ENCODE assay signal across 17 cellular contexts in genomic region chr5:389891-390290, GRCh38. TPM values are rescaled to one million over a fixed set of nuclear protein-coding genes. Genes with fewer than 3 reads are reported as not detected.
DNase-seq lines count a peak whose midpoint lies in the region; TF ChIP-seq lines count a peak whose summit lies in the region.
"Had no signal": no experiment of that assay in that cellular context is flagged by ENCODE, and none has a peak within 500 bp of the region (broad histone marks: within the 10 kb centered on the region; RNA-seq: fewer than 3 reads in every experiment).

No MANE protein-coding gene starts in this region.

- no peak overlapping the region for H3K9ac ChIP-seq in colonic mucosa (ENCODE audit: low read depth in 2 of 2, low read length in 2 of 2)

- H3K4me1 Mint-ChIP-seq in Calu3 (ENCODE audit: low read depth, unreplicated experiment) (peaks cover 35% of the 10 kb centered on the region), osteocyte (ENCODE audit: unreplicated experiment) (peaks cover 39% of the 10 kb centered on the region)

- H3K36me3 ChIP-seq in colonic mucosa = no peaks in the 10 kb centered on the region
- H3K36me3 ChIP-seq: thyroid gland had no signal

- H3K9me3 ChIP-seq in colonic mucosa = no peaks in the 10 kb centered on the region
- H3K9me3 ChIP-seq: MG63, thyroid gland had no signal

- intact Hi-C loops in Calu3 (cut with micrococcal nuclease; ENCODE audit: unreplicated experiment) = no loop called here
- intact Hi-C loops in colonic mucosa (cut with DNase I) = no loop called here

- DNase-seq in Calu3 (no peak), HL-60 (ENCODE audit: low read depth in 1 of 2, low spot score in 1 of 2) (peak in 1 of 2 experiments; percentile 0), colonic mucosa (peak; percentile 5), osteocyte (ENCODE audit: extremely low spot score, unreplicated experiment) (peak; percentile 66), GF-D8 (lab: John Stamatoyannopoulos, UW) (no peak)
- no peak for DNase-seq in stimulated activated naive CD4-positive, alpha-beta T cell treated with Interleukin-2 at 50 U/mL for 16 hours (lab: John Stamatoyannopoulos, UW)
- no peak for DNase-seq in central memory CD4-positive, alpha-beta T cell
- DNase-seq: activated T-cell treated with anti-CD3 and anti-CD28 coated beads, Interleukin-2, amount 50 U/mL, for 4 hours; CD4-positive, CD25-positive, alpha-beta regulatory T cell; DMS153; HFFc6; MG63; stimulated activated CD4-positive, alpha-beta T cell treated with anti-CD3 and anti-CD28 coated beads, Interleukin-4, amount 100 ng/mL, for 24 hours; stimulated activated naive CD8-positive, alpha-beta T cell treated with anti-CD3 and anti-CD28 coated beads, Interleukin-15, amount 100 ng/mL, for 72 hours; thyroid gland had no signal

- H3K4me3 ChIP-seq in HL-60 (replicated peaks; ENCODE audit: insufficient read depth, low read length) = no peak overlapping the region
- H3K4me3 ChIP-seq in colonic mucosa = no peak overlapping the region
- H3K4me3 ChIP-seq: MG63, spleen, thyroid gland had no signal

- H3K4me3 Mint-ChIP-seq in Calu3 (ENCODE audit: low read depth, unreplicated experiment) (peak overlapping the region; percentile 30), osteocyte (ENCODE audit: unreplicated experiment) (no peak overlapping the region)
- H3K4me3 Mint-ChIP-seq: activated T-cell treated with anti-CD3 and anti-CD28 coated beads, Interleukin-2, amount 50 U/mL, for 4 hours; memory B cell had no signal

- peak overlapping the region; percentile 67; the same call in 1 of the 2 replicates for H3K27ac ChIP-seq in HL-60 (replicated peaks)
- H3K27ac ChIP-seq in colonic mucosa = no peak overlapping the region
- H3K27ac ChIP-seq: spleen, thyroid gland had no signal

- H3K9me3 Mint-ChIP-seq in Calu3 (ENCODE audit: low read depth, unreplicated experiment) (peaks cover 3% of the 10 kb centered on the region), osteocyte (ENCODE audit: unreplicated experiment) (peaks cover 9% of the 10 kb centered on the region)

- H3K36me3 Mint-ChIP-seq in Calu3 (ENCODE audit: insufficient read depth, unreplicated experiment) (peaks cover 11% of the 10 kb centered on the region), osteocyte (ENCODE audit: unreplicated experiment) (peaks cover 36% of the 10 kb centered on the region)
- H3K36me3 Mint-ChIP-seq: CD4-positive, CD25-positive, alpha-beta regulatory T cell; memory B cell had no signal

- CTCF ChIA-PET in Calu3 (lab: Charles Lee) = no interaction called here

- no TSS peak for BruUV-seq in Calu3 (replicated peaks; lab: Mats Ljungman, UMichigan)

- no peak for TF ChIP-seq CTCF in Calu3 (IDR thresholded peaks at IDR 0.05; ENCODE audit: unreplicated experiment)
- no peak for TF ChIP-seq CTCF in HL-60 (IDR thresholded peaks at IDR 0.05; ENCODE audit: insufficient read depth, low read length)
- TF ChIP-seq CTCF in colonic mucosa (IDR thresholded peaks at IDR 0.05) = no peak
- TF ChIP-seq CTCF in osteocyte (IDR thresholded peaks at IDR 0.05) = no peak

- H3K27me3 Mint-ChIP-seq in Calu3 (ENCODE audit: unreplicated experiment) = peaks cover 40% of the 10 kb centered on the region
- H3K27me3 Mint-ChIP-seq in osteocyte (ENCODE audit: unreplicated experiment) = no peaks in the 10 kb centered on the region
- H3K27me3 Mint-ChIP-seq: CD4-positive, CD25-positive, alpha-beta regulatory T cell; stimulated activated naive CD8-positive, alpha-beta T cell treated with anti-CD3 and anti-CD28 coated beads, Interleukin-15, amount 100 ng/mL, for 72 hours had no signal

- no peaks in the 10 kb centered on the region for H3K27me3 ChIP-seq in HL-60 (ENCODE audit: insufficient read depth, poor library complexity, severe bottlenecking)
- no peaks in the 10 kb centered on the region for H3K27me3 ChIP-seq in colonic mucosa
- H3K27me3 ChIP-seq: MG63, thyroid gland had no signal

- H3K4me1 ChIP-seq in colonic mucosa = no peaks in the 10 kb centered on the region
- H3K4me1 ChIP-seq: thyroid gland had no signal

- H3K27ac Mint-ChIP-seq in Calu3 (ENCODE audit: unreplicated experiment) (no peak overlapping the region), osteocyte (ENCODE audit: unreplicated experiment) (no peak overlapping the region)
- H3K27ac Mint-ChIP-seq: CD4-positive, CD25-positive, alpha-beta regulatory T cell; HFFc6; memory B cell had no signal

RNA-seq across cellular contexts. Expression of gene EXOC3, which starts 53.1 kb away (rescaled TPM):
- total RNA-seq in Calu3 (2022) (63.8 and 69.4 TPM in 2 replicates), colonic mucosa (10 to 100 TPM; 52.0 to 58.7 TPM), osteocyte (70.0 and 81.4 TPM in 2 replicates)

Comparison
In these comparisons a context has a peak if more than half of its experiments do, and no peak if none do; other contexts are left out.
1. DNase-seq: peak in colonic mucosa (single experiment) and osteocyte (single experiment); none in Calu3 (single experiment), stimulated activated naive CD4-positive, alpha-beta T cell treated with Interleukin-2 at 50 U/mL for 16 hours (single experiment), GF-D8 (single experiment) and central memory CD4-positive, alpha-beta T cell (single experiment).